ENCODE assay signal across 20 cellular contexts in the genomic region with DNA sequence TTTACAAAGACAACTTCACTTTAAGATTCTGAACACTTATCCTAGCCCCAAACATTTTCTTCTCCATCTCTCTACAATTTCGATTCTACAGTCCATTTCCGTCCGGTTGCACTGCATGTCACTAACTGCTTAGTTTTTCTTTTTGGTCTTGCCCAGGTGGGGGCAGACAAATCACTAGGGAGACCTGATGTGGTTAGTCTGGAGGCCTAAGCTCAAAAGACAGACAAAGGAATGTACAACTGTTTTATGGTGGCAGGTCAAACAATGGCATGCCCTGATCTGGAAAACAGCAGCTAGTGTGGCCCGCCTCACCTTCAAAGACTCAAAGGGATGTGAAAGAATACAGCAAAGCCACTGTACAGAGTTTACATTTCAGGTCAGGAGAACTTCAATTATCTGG. TPM values are rescaled to one million over a fixed set of nuclear protein-coding genes. Genes with fewer than 3 reads are reported as not detected.
DNase-seq lines count a peak whose midpoint lies in the region; FAIRE-seq and TF ChIP-seq lines count a peak whose summit lies in the region.
"Had no signal": no experiment of that assay in that cellular context is flagged by ENCODE, and none has a peak within 500 bp of the region (broad histone marks: within the 10 kb centered on the region; RNA-seq: fewer than 3 reads in every experiment).

No MANE protein-coding gene starts in this region.

- H3K79me1 ChIP-seq in mesenchymal stem cell (replicated peaks; ENCODE audit: low read length, poor library complexity, severe bottlenecking): peaks cover 17% of the 10 kb centered on the region

- peak overlapping the region; percentile 43 for H3K4me3 Mint-ChIP-seq in T-helper 1 cell treated with Interleukin-12 subunit alpha and Interleukin-12 subunit beta and Interleukin-4 antibody, amounts not matched to agents 30 μg/mL and 1 μg/mL, for 36 hours
- peak overlapping the region; percentile 5 to 85 (median 52) for H3K4me3 Mint-ChIP-seq in CD8-positive, alpha-beta memory T cell
- H3K4me3 Mint-ChIP-seq in activated T-helper 1 cell treated with anti-CD3 and anti-CD28 coated beads, Interleukin-12 subunit alpha, Interleukin-12 subunit beta, Interleukin-2, Interleukin-4 antibody, amounts not matched to agents 30 ng/mL and 10 ng/mL and 1 ng/mL, durations not matched to agents 14 hours and 24 hours and 36 hours: peak overlapping the region; percentile 64
- H3K4me3 Mint-ChIP-seq: neural progenitor cell had no signal

- H2AFZ ChIP-seq in mesenchymal stem cell (ENCODE audit: low read depth, low read length): no peak overlapping the region
- H2AFZ ChIP-seq: neural progenitor cell had no signal

- H3K27ac Mint-ChIP-seq in T-helper 1 cell treated with Interleukin-12 subunit alpha and Interleukin-12 subunit beta and Interleukin-4 antibody, amounts not matched to agents 30 μg/mL and 1 μg/mL, for 36 hours: peak overlapping the region; percentile 52
- peak overlapping the region; percentile 75 to 99 (median 86) for H3K27ac Mint-ChIP-seq in CD8-positive, alpha-beta memory T cell
- H3K27ac Mint-ChIP-seq in activated T-helper 1 cell treated with anti-CD3 and anti-CD28 coated beads, Interleukin-12 subunit alpha, Interleukin-12 subunit beta, Interleukin-2, Interleukin-4 antibody, amounts not matched to agents 30 ng/mL and 10 ng/mL and 1 ng/mL, durations not matched to agents 14 hours and 24 hours and 36 hours: peak overlapping the region; percentile 5
- H3K27ac Mint-ChIP-seq: neural progenitor cell had no signal

- peaks cover 71% of the 10 kb centered on the region for H3K4me1 ChIP-seq in CD8-positive, alpha-beta memory T cell (ENCODE audit: insufficient read depth, low read length)
- peaks cover 2% of the 10 kb centered on the region for H3K4me1 ChIP-seq in mesenchymal stem cell (ENCODE audit: control insufficient read depth, insufficient read depth, low read depth, low read length)

- POLR2A ChIA-PET in CD8-positive, alpha-beta memory T cell (lab: Charles Lee): no interaction called here

- 94% methylated on average over 4 of the region's 4 CpGs for WGBS in mesenchymal stem cell

- no peak overlapping the region for H4K91ac ChIP-seq in mesenchymal stem cell (ENCODE audit: low read length)

- H3K36me3 ChIP-seq in CD8-positive, alpha-beta memory T cell (ENCODE audit: insufficient read depth, low read length): peaks cover 32% of the 10 kb centered on the region
- H3K36me3 ChIP-seq in mesenchymal stem cell (ENCODE audit: control insufficient read depth in 1 of 2, insufficient read depth in 2 of 2, low read depth in 1 of 2, low read length in 2 of 2): peaks cover 13 to 66% of the 10 kb centered on the region in 2 experiments
- H3K36me3 ChIP-seq: neural progenitor cell had no signal

- H3K14ac ChIP-seq in mesenchymal stem cell (ENCODE audit: low read length in 2 of 2): no peak overlapping the region

- no peak overlapping the region for H3K27ac ChIP-seq in CD8-positive, alpha-beta memory T cell (ENCODE audit: low read depth, low read length)
- no peak overlapping the region for H3K27ac ChIP-seq in mesenchymal stem cell (ENCODE audit: low read length, poor library complexity, severe bottlenecking)
- H3K27ac ChIP-seq: neural progenitor cell had no signal

- no peaks in the 10 kb centered on the region for H3K27me3 ChIP-seq in CD8-positive, alpha-beta memory T cell (ENCODE audit: insufficient read depth, low read length, poor library complexity, severe bottlenecking)
- H3K27me3 ChIP-seq in mesenchymal stem cell (ENCODE audit: control insufficient read depth in 1 of 2, insufficient read depth in 1 of 2, low read length in 2 of 2): no peaks in the 10 kb centered on the region
- H3K27me3 ChIP-seq: neural progenitor cell had no signal

- no peak overlapping the region for H2BK120ac ChIP-seq in mesenchymal stem cell (ENCODE audit: low read depth, low read length)

- no peaks in the 10 kb centered on the region for H3K27me3 Mint-ChIP-seq in T-helper 1 cell treated with Interleukin-12 subunit alpha and Interleukin-12 subunit beta and Interleukin-4 antibody, amounts not matched to agents 30 μg/mL and 1 μg/mL, for 36 hours (ENCODE audit: low read depth)
- H3K27me3 Mint-ChIP-seq in CD8-positive, alpha-beta memory T cell: peaks cover 0 to 2% of the 10 kb centered on the region in 2 donors
- H3K27me3 Mint-ChIP-seq in activated T-helper 1 cell treated with anti-CD3 and anti-CD28 coated beads, Interleukin-12 subunit alpha, Interleukin-12 subunit beta, Interleukin-2, Interleukin-4 antibody, amounts not matched to agents 30 ng/mL and 10 ng/mL and 1 ng/mL, durations not matched to agents 14 hours and 24 hours and 36 hours (ENCODE audit: insufficient read depth): no peaks in the 10 kb centered on the region
- H3K27me3 Mint-ChIP-seq: effector memory CD8-positive, alpha-beta T cell had no signal

- H3K9me3 Mint-ChIP-seq in T-helper 1 cell treated with Interleukin-12 subunit alpha and Interleukin-12 subunit beta and Interleukin-4 antibody, amounts not matched to agents 30 μg/mL and 1 μg/mL, for 36 hours: no peaks in the 10 kb centered on the region
- no peaks in the 10 kb centered on the region for H3K9me3 Mint-ChIP-seq in CD8-positive, alpha-beta memory T cell
- H3K9me3 Mint-ChIP-seq in activated T-helper 1 cell treated with anti-CD3 and anti-CD28 coated beads, Interleukin-12 subunit alpha, Interleukin-12 subunit beta, Interleukin-2, Interleukin-4 antibody, amounts not matched to agents 30 ng/mL and 10 ng/mL and 1 ng/mL, durations not matched to agents 14 hours and 24 hours and 36 hours: no peaks in the 10 kb centered on the region
- H3K9me3 Mint-ChIP-seq: effector memory CD8-positive, alpha-beta T cell; neural progenitor cell had no signal

- peaks cover 66% of the 10 kb centered on the region for H3K4me1 Mint-ChIP-seq in T-helper 1 cell treated with Interleukin-12 subunit alpha and Interleukin-12 subunit beta and Interleukin-4 antibody, amounts not matched to agents 30 μg/mL and 1 μg/mL, for 36 hours (ENCODE audit: low read depth)
- peaks cover 78 to 82% (median 80%) of the 10 kb centered on the region in 3 donors for H3K4me1 Mint-ChIP-seq in CD8-positive, alpha-beta memory T cell
- peaks cover 74% of the 10 kb centered on the region for H3K4me1 Mint-ChIP-seq in activated T-helper 1 cell treated with anti-CD3 and anti-CD28 coated beads, Interleukin-12 subunit alpha, Interleukin-12 subunit beta, Interleukin-2, Interleukin-4 antibody, amounts not matched to agents 30 ng/mL and 10 ng/mL and 1 ng/mL, durations not matched to agents 14 hours and 24 hours and 36 hours (ENCODE audit: low read depth)

- CTCF ChIA-PET in CD8-positive, alpha-beta memory T cell (lab: Charles Lee): interaction anchor here (1.6 to 4.1 kb wide), 3 partner anchors 20 to 44 kb away, joined by 4 to 16 read pairs (median 8); no protein-coding TSS in a partner anchor

- no peak overlapping the region for H2BK12ac ChIP-seq in mesenchymal stem cell (ENCODE audit: low read length in 2 of 2)

- no peak overlapping the region for H2BK15ac ChIP-seq in mesenchymal stem cell (ENCODE audit: low read depth, poor library complexity, severe bottlenecking)

- no peak for TF ChIP-seq CTCF in D721Med (IDR thresholded peaks at IDR 0.05; ENCODE audit: insufficient read depth, missing control alignments)

- no peak overlapping the region for H3K18ac ChIP-seq in mesenchymal stem cell (ENCODE audit: low read depth in 1 of 2, low read length in 2 of 2)

- H3K4me3 ChIP-seq in CD8-positive, alpha-beta memory T cell (ENCODE audit: low read length): no peak overlapping the region
- no peak overlapping the region for H3K4me3 ChIP-seq in mesenchymal stem cell (ENCODE audit: insufficient read depth in 1 of 2, low read depth in 1 of 2, low read length in 2 of 2)
- H3K4me3 ChIP-seq: neural progenitor cell had no signal

- H3K9me3 ChIP-seq in CD8-positive, alpha-beta memory T cell (ENCODE audit: low read length): no peaks in the 10 kb centered on the region
- H3K9me3 ChIP-seq in mesenchymal stem cell (ENCODE audit: control insufficient read depth, low read length): no peaks in the 10 kb centered on the region

- peaks cover 59% of the 10 kb centered on the region for H3K36me3 Mint-ChIP-seq in T-helper 1 cell treated with Interleukin-12 subunit alpha and Interleukin-12 subunit beta and Interleukin-4 antibody, amounts not matched to agents 30 μg/mL and 1 μg/mL, for 36 hours (ENCODE audit: low read depth)
- peaks cover 6 to 77% (median 18%) of the 10 kb centered on the region in 3 donors for H3K36me3 Mint-ChIP-seq in CD8-positive, alpha-beta memory T cell
- H3K36me3 Mint-ChIP-seq in activated T-helper 1 cell treated with anti-CD3 and anti-CD28 coated beads, Interleukin-12 subunit alpha, Interleukin-12 subunit beta, Interleukin-2, Interleukin-4 antibody, amounts not matched to agents 30 ng/mL and 10 ng/mL and 1 ng/mL, durations not matched to agents 14 hours and 24 hours and 36 hours (ENCODE audit: low read depth): peaks cover 66% of the 10 kb centered on the region

- H2AK5ac ChIP-seq in mesenchymal stem cell (ENCODE audit: low read length, severe bottlenecking): no peak overlapping the region

- H3K23ac ChIP-seq in mesenchymal stem cell (ENCODE audit: low read length in 2 of 2): no peak overlapping the region

- H3K4me2 ChIP-seq in mesenchymal stem cell (ENCODE audit: low read length, poor library complexity, severe bottlenecking): no peak overlapping the region
- H3K4me2 ChIP-seq: neural progenitor cell had no signal

- no peak overlapping the region for H2BK5ac ChIP-seq in mesenchymal stem cell (ENCODE audit: low read depth, low read length, poor library complexity, severe bottlenecking)

- DNase-seq in T-helper 1 cell (no peak), mesenchymal stem cell (no peak), urothelium cell line (ENCODE audit: low spot score) (no peak), iPS-NIHi7 (ENCODE audit: extremely low spot score) (no peak), D721Med (ENCODE audit: insufficient read length, low spot score) (no peak)
- DNase-seq in CD8-positive, alpha-beta memory T cell: no peak
- DNase-seq in activated T-helper 1 cell treated with anti-CD3 and anti-CD28 coated beads, Interleukin-12 subunit alpha, Interleukin-12 subunit beta, Interleukin-2, Interleukin-4 antibody, amounts not matched to agents 30 ng/mL and 10 ng/mL and 1 ng/mL, durations not matched to agents 14 hours and 24 hours and 36 hours (ENCODE audit: low spot score): no peak
- DNase-seq: C1 segment of cervical spinal cord; central memory CD4-positive, alpha-beta T cell; effector memory CD8-positive, alpha-beta T cell; KBM-7; NCI-H1417; NCI-H226; right cardiac atrium; stimulated activated CD4-positive, alpha-beta T cell treated with anti-CD3 and anti-CD28 coated beads, Interleukin-2, amount 100 ng/mL, for 24 hours had no signal

- H4K8ac ChIP-seq in mesenchymal stem cell (ENCODE audit: low read length): no peak overlapping the region

- H3K9ac ChIP-seq in mesenchymal stem cell (ENCODE audit: low read length): peak overlapping the region; percentile 24
- H3K9ac ChIP-seq: neural progenitor cell had no signal

- intact Hi-C loops in activated T-helper 1 cell treated with anti-CD3 and anti-CD28 coated beads, Interleukin-12 subunit alpha, Interleukin-12 subunit beta, Interleukin-2, Interleukin-4 antibody, amounts not matched to agents 30 ng/mL and 10 ng/mL and 1 ng/mL, durations not matched to agents 14 hours and 24 hours and 36 hours (cut with micrococcal nuclease): loop anchor here (10.0 kb wide), 2 partner anchors 320 to 390 kb away; a partner anchor contains a TSS

- no peak overlapping the region for H3K4ac ChIP-seq in mesenchymal stem cell (ENCODE audit: low read depth in 1 of 2, low read length in 2 of 2)

- FAIRE-seq in urothelium cell line (lab: Jason Lieb, UNC) (no peak), D721Med (lab: Jason Lieb, UNC) (no peak)

RNA-seq across cellular contexts. Expression of a gene that starts 3.8 kb away (rescaled TPM):
- 10 to 100 TPM; 24.8 to 26.4 TPM for total RNA-seq in CD8-positive, alpha-beta memory T cell
- 10.0 TPM for polyA plus RNA-seq in CD8-positive, alpha-beta memory T cell
- 47.6 and 51.3 TPM in 2 replicates for total RNA-seq in activated T-helper 1 cell treated with anti-CD3 and anti-CD28 coated beads, Interleukin-12 subunit alpha, Interleukin-12 subunit beta, Interleukin-2, Interleukin-4 antibody, amounts not matched to agents 30 ng/mL and 10 ng/mL and 1 ng/mL, durations not matched to agents 14 hours and 24 hours and 36 hours
- polyA plus RNA-seq in mesenchymal stem cell (2013, experiment 1 of 2): 9.1 TPM
- polyA plus RNA-seq in mesenchymal stem cell (2013, experiment 2 of 2): 8.6 TPM

RNA-seq across cellular contexts. Expression of a gene that starts 34.8 kb away (rescaled TPM):
- not detected for total RNA-seq in CD8-positive, alpha-beta memory T cell
- not detected for polyA plus RNA-seq in CD8-positive, alpha-beta memory T cell
- not detected in 2 replicates for total RNA-seq in activated T-helper 1 cell treated with anti-CD3 and anti-CD28 coated beads, Interleukin-12 subunit alpha, Interleukin-12 subunit beta, Interleukin-2, Interleukin-4 antibody, amounts not matched to agents 30 ng/mL and 10 ng/mL and 1 ng/mL, durations not matched to agents 14 hours and 24 hours and 36 hours
- not detected for polyA plus RNA-seq in mesenchymal stem cell (2013, experiment 1 of 2)
- polyA plus RNA-seq in mesenchymal stem cell (2013, experiment 2 of 2): not detected
- total RNA-seq: activated CD8-positive, alpha-beta memory T cell treated with anti-CD3 and anti-CD28 coated beads for 36 hours; fibroblast of villous mesenchyme; liver; right cardiac atrium had no signal
- polyA plus RNA-seq: liver, right cardiac atrium had no signal

Comparison
In these comparisons a context has a peak if more than half of its experiments do, and no peak if none do; other contexts are left out.
1. H3K27ac Mint-ChIP-seq: peak in every context shown above with its lines; median percentile 86 in CD8-positive, alpha-beta memory T cell; 52 in T-helper 1 cell treated with Interleukin-12 subunit alpha and Interleukin-12 subunit beta and Interleukin-4 antibody, amounts not matched to agents 30 μg/mL and 1 μg/mL, for 36 hours; 5 in activated T-helper 1 cell treated with anti-CD3 and anti-CD28 coated beads, Interleukin-12 subunit alpha, Interleukin-12 subunit beta, Interleukin-2, Interleukin-4 antibody, amounts not matched to agents 30 ng/mL and 10 ng/mL and 1 ng/mL, durations not matched to agents 14 hours and 24 hours and 36 hours.